In genomic region chr5:109223521-109223920, GRCh38 we compare ENCODE assay signal across 1 cellular context.
TF ChIP-seq lines count a peak whose summit lies in the region.

No MANE protein-coding gene starts in this region.

TF ChIP-seq in IMR-90, 13 proteins besides CTCF, POLR2A, EP300 and RAD21 (continued from another document):
- no peak for TF ChIP-seq RFX5 (IDR thresholded peaks at IDR 0.05; ENCODE audit: low read depth, low read length)
TF ChIP-seq in IMR-90: peak in this region for 0.
